Comparison of ENCODE assay signal across 19 cellular contexts in the genomic region with DNA sequence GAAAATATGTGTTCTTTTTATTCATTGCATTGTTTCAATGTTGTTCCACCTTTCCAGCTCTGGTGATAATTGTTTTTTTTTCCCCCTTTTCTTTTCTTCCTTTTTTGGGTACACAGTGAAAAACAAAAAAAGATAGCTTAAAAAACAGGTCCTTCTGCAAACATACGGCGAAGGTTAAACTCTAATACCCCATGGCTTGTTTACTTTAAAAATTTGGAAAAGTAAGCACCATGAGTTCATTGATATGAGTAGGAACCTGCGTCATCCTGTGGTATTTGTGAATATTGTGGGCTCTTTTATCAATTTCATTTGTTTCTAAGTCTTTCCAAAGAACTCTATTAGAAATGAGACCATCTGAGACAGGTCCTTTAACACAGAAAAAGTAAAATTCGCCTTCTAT.
"Had no signal": no experiment of that assay in that cellular context is flagged by ENCODE, and none has a peak within 500 bp of the region (broad histone marks: within the 10 kb centered on the region; RNA-seq: fewer than 3 reads in every experiment).

No MANE protein-coding gene starts in this region.

- DNase-seq: activated CD4-positive, alpha-beta T cell treated with anti-CD3 and anti-CD28 coated beads, Interleukin-2, amount 10 ng/mL, durations not matched to agents 24 days and 14 days; activated CD4-positive, CD25-positive, alpha-beta regulatory T cell; activated CD8-positive, alpha-beta T cell treated with anti-CD3 and anti-CD28 coated beads for 36 hours; activated naive CD4-positive, alpha-beta T cell; activated naive CD8-positive, alpha-beta T cell treated with anti-CD3 and anti-CD28 coated beads for 36 hours; activated T-cell treated with anti-CD3 and anti-CD28 coated beads, Interleukin-2, amount 50 U/mL, for 1 hour; amniotic stem cell; caudate nucleus; heart right ventricle; nephron progenitor cell; nucleus accumbens; posterior cingulate gyrus; stimulated activated CD4-positive, alpha-beta T cell treated with anti-CD3 and anti-CD28 coated beads, Interleukin-2, amount 100 ng/mL, for 24 hours; stimulated activated naive CD8-positive, alpha-beta T cell treated with anti-CD3 and anti-CD28 coated beads, Interleukin-15, Interleukin-2, amounts not matched to agents 100 U/mL and 50 U/mL, for 24 hours; T-cell; transverse colon had no signal

- H3K36me3 ChIP-seq: heart right ventricle, vagina had no signal

- H3K4me1 ChIP-seq: heart right ventricle, vagina had no signal

- H3K27me3 ChIP-seq: transverse colon, vagina had no signal

- ATAC-seq: activated CD8-positive, alpha-beta T cell treated with anti-CD3 and anti-CD28 coated beads for 36 hours; activated T-helper 17 cell treated with anti-CD3 and anti-CD28 coated beads, Interleukin-2, amount 50 U/mL, for 72 hours; heart right ventricle; stimulated activated naive CD8-positive, alpha-beta T cell treated with anti-CD3 and anti-CD28 coated beads, Interleukin-15, Interleukin-2, amounts not matched to agents 100 U/mL and 50 U/mL, for 24 hours; T-cell had no signal

- H3K9me3 ChIP-seq: heart right ventricle, transverse colon, vagina had no signal

- H3K27ac ChIP-seq: heart right ventricle, vagina had no signal

- H3K4me3 ChIP-seq: heart right ventricle, lung, transverse colon, vagina had no signal
